ENCODE assay signal across 8 cellular contexts in genomic region chr10:86899670-86900276, GRCh38. TPM values are rescaled to one million over a fixed set of nuclear protein-coding genes. Genes with fewer than 3 reads are reported as not detected.
DNase-seq lines count a peak whose midpoint lies in the region; ATAC-seq and TF ChIP-seq lines count a peak whose summit lies in the region.

No MANE protein-coding gene starts in this region.

- H3K4me1 ChIP-seq in thoracic aorta (ENCODE audit: control insufficient read depth in 1 of 2, low read depth in 2 of 2) = peaks cover 6 to 36% of the 10 kb centered on the region in 2 donors

- no peaks in the 10 kb centered on the region for H3K27me3 ChIP-seq in thoracic aorta (replicated peaks; ENCODE audit: insufficient read depth)

- no peaks in the 10 kb centered on the region for H3K9me3 ChIP-seq in thoracic aorta

- peak; percentile 44 for ATAC-seq in activated CD4-positive, alpha-beta T cell treated with anti-CD3 and anti-CD28 coated beads for 36 hours
- ATAC-seq in esophagus mucosa = peak; percentile 57
- ATAC-seq in thoracic aorta (ENCODE audit: insufficient number of reproducible peaks, low FRiP score, low read depth) = no peak

- TF ChIP-seq CTCF in GM12875 (IDR thresholded peaks at IDR 0.05; ENCODE audit: borderline replicate concordance, insufficient read depth, low read depth, low read length) (peak; percentile 44; the same call in 1 of the 2 replicates), thoracic aorta (IDR thresholded peaks at IDR 0.05) (peak; percentile 68)

- peak overlapping the region in 1 of 2 donors; percentile 28 for H3K27ac ChIP-seq in thoracic aorta

- H3K27me3 Mint-ChIP-seq in activated CD4-positive, alpha-beta T cell treated with anti-CD3 and anti-CD28 coated beads for 36 hours = no peaks in the 10 kb centered on the region

- peaks cover 8% of the 10 kb centered on the region for H3K36me3 Mint-ChIP-seq in activated CD4-positive, alpha-beta T cell treated with anti-CD3 and anti-CD28 coated beads for 36 hours (ENCODE audit: low read depth)

- peaks cover 3% of the 10 kb centered on the region for H3K4me1 Mint-ChIP-seq in activated CD4-positive, alpha-beta T cell treated with anti-CD3 and anti-CD28 coated beads for 36 hours

- CTCF ChIA-PET in activated CD4-positive, alpha-beta T cell treated with anti-CD3 and anti-CD28 coated beads for 36 hours (lab: Charles Lee) = interaction anchor here (0.6 to 3.5 kb wide), 11 partner anchors 8 to 211 kb away, joined by 3 to 28 read pairs (median 5); no protein-coding TSS in a partner anchor

- H3K9me3 Mint-ChIP-seq in activated CD4-positive, alpha-beta T cell treated with anti-CD3 and anti-CD28 coated beads for 36 hours (ENCODE audit: low read depth) = no peaks in the 10 kb centered on the region

- DNase-seq in AG08395 (ENCODE audit: low spot score) (peak; percentile 64), NCI-H1694 treated with DMSO at 0.1 percent for 48 hours (lab: John Stamatoyannopoulos, UW) (peak; percentile 44), middle frontal gyrus (ENCODE audit: extremely low spot score, low spot score) (peak; percentile 40), thoracic aorta (ENCODE audit: low spot score) (peak; percentile 15), NCI-H187 (lab: John Stamatoyannopoulos, UW) (no peak)
- DNase-seq in activated CD4-positive, alpha-beta T cell treated with anti-CD3 and anti-CD28 coated beads for 36 hours = peak; percentile 60

- H3K27ac Mint-ChIP-seq in activated CD4-positive, alpha-beta T cell treated with anti-CD3 and anti-CD28 coated beads for 36 hours = no peak overlapping the region

- H3K36me3 ChIP-seq in thoracic aorta = peaks cover 1% of the 10 kb centered on the region

- H3K4me3 ChIP-seq in GM12875 (ENCODE audit: low read depth, low read length) (no peak overlapping the region), thoracic aorta (no peak overlapping the region)

- intact Hi-C loops in activated CD4-positive, alpha-beta T cell treated with anti-CD3 and anti-CD28 coated beads for 36 hours (cut with DNase I, micrococcal nuclease) = loop anchor here (1.0 to 5.0 kb wide), 4 partner anchors 187 to 211 kb away; no protein-coding TSS in a partner anchor

- no peak overlapping the region for H3K4me3 Mint-ChIP-seq in activated CD4-positive, alpha-beta T cell treated with anti-CD3 and anti-CD28 coated beads for 36 hours

- POLR2A ChIA-PET in activated CD4-positive, alpha-beta T cell treated with anti-CD3 and anti-CD28 coated beads for 36 hours (lab: Charles Lee) = no interaction called here

RNA-seq across cellular contexts. Expression of gene MMRN2, which starts 57.6 kb away (rescaled TPM):
- total RNA-seq in activated CD4-positive, alpha-beta T cell treated with anti-CD3 and anti-CD28 coated beads for 36 hours = not detected
- total RNA-seq in esophagus mucosa = 9.0 TPM
- total RNA-seq in thoracic aorta = 10 to 100 TPM; 49.4 to 55.0 TPM

RNA-seq across cellular contexts. Expression of gene SNCG, which starts 58.6 kb away (rescaled TPM):
- not detected for total RNA-seq in activated CD4-positive, alpha-beta T cell treated with anti-CD3 and anti-CD28 coated beads for 36 hours
- total RNA-seq in esophagus mucosa = 8.2 TPM
- 100 to 1,000 TPM in 1 of 2 donors, 10 to 100 TPM in 1; 50.9 to 167 TPM for total RNA-seq in thoracic aorta

Comparison
In these comparisons a context has a peak if more than half of its experiments do, and no peak if none do; other contexts are left out.
1. DNase-seq: peak in AG08395 (single experiment), NCI-H1694 treated with DMSO at 0.1 percent for 48 hours (single experiment), activated CD4-positive, alpha-beta T cell treated with anti-CD3 and anti-CD28 coated beads for 36 hours (single experiment), middle frontal gyrus (single experiment) and thoracic aorta (single experiment); none in NCI-H187 (0 of 2).